Comparison of ENCODE assay signal across 10 cellular contexts in the genomic region with DNA sequence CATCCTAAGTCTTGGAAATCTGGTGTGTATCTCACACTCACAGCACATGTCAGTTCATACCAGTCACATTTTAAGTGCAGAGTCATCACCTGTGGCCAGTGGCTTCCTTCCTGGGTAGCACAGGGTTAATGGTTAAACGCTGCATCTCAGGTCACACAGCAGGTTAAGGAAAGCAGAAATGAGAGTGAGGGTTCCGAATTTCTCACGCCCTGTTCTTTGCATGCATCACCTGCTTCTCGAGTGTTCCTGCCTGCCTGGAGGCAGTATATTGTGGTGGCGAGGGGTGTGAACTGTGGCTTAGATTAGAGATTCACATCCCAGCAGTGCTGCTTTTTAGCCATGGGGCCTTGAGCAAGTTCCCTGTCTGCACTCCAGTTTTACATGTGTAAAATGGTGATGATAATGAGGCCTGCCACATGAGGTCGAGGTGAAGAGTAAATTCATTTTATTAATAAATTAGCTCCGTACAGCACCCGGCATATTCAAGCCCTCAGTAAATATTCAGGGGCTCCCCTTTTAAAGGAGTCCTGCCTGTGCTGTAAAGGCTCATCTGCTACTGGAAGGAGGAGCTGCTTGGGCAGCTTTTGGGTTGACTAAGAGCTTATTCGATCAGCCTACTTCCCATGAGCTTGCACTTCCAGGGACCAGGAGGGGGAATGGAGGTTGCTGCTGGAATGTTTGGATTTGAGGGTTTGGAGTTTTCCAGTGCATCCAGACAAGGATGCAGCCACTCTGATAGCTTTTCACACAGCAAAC.
DNase-seq lines count a peak whose midpoint lies in the region; ATAC-seq, FAIRE-seq and TF ChIP-seq lines count a peak whose summit lies in the region.
"Had no signal": no experiment of that assay in that cellular context is flagged by ENCODE, and none has a peak within 500 bp of the region (broad histone marks: within the 10 kb centered on the region; RNA-seq: fewer than 3 reads in every experiment).

No MANE protein-coding gene starts in this region.

- H3K4me3 Mint-ChIP-seq in Calu3 (ENCODE audit: low read depth, unreplicated experiment) = no peak overlapping the region

- peak overlapping the region; percentile 59 for H3K27ac Mint-ChIP-seq in Calu3 (ENCODE audit: unreplicated experiment)

- ATAC-seq in GM19438 (IDR thresholded peaks at IDR 0.05; ENCODE audit: low read depth, unreplicated experiment) (peak; percentile 99), HG03159 (IDR thresholded peaks at IDR 0.05; ENCODE audit: unreplicated experiment) (peak; percentile 98), GM12878 (peak; percentile 97), gastroesophageal sphincter (no peak)

- H3K4me3 ChIP-seq in GM12878 (no peak overlapping the region), gastroesophageal sphincter (no peak overlapping the region)
- H3K4me3 ChIP-seq: SJSA1, testis had no signal

- H3K27me3 ChIP-seq in GM12878 (replicated peaks in 1 of 2; ENCODE audit: control insufficient read depth in 2 of 2, insufficient read depth in 2 of 2, low read length in 1 of 2) (no peaks in the 10 kb centered on the region), gastroesophageal sphincter (no peaks in the 10 kb centered on the region)
- H3K27me3 ChIP-seq: SJSA1, testis had no signal

- TF ChIP-seq RAD21 in GM12878 (IDR thresholded peaks at IDR 0.05; ENCODE audit: insufficient read depth, low read depth, low read length) = peak; percentile 23; the same call in 1 of the 2 replicates

- H3K36me3 ChIP-seq in GM12878 (ENCODE audit: control insufficient read depth in 2 of 2, insufficient read depth in 2 of 2, low read length in 1 of 2) (peaks cover 9 to 14% of the 10 kb centered on the region in 2 experiments; a peak in 3 of 4 replicates), gastroesophageal sphincter (peaks cover 0 to 59% of the 10 kb centered on the region in 2 donors)

- H3K9me3 Mint-ChIP-seq in Calu3 (ENCODE audit: low read depth, unreplicated experiment) = no peaks in the 10 kb centered on the region

- H3K79me2 ChIP-seq in GM12878 (ENCODE audit: control insufficient read depth, insufficient read depth, low read length) = no peaks in the 10 kb centered on the region

- POLR2A ChIA-PET in GM12878 (lab: Charles Lee) = interaction anchor here (0.6 to 1.9 kb wide), 3 partner anchors 140 to 193 kb away, joined by 3 to 9 read pairs (median 3); a partner anchor contains a TSS

- CTCF ChIA-PET in Calu3 (lab: Charles Lee) (no interaction called here), GM12878 (lab: Yijun Ruan, JAX) (interaction anchor here (0.8 to 2.0 kb wide), 5 partner anchors 20 to 312 kb away, joined by 4 to 13 read pairs (median 5); a partner anchor contains a TSS)

- peak; percentile 100 for FAIRE-seq in GM12878 (lab: Jason Lieb, UNC)

- peak overlapping the region; percentile 72 for H2AFZ ChIP-seq in GM12878 (ENCODE audit: control insufficient read depth, low read depth, low read length)

- peaks cover 6% of the 10 kb centered on the region for H3K9me3 ChIP-seq in GM12878 (replicated peaks; ENCODE audit: control insufficient read depth, insufficient read depth, low read length)
- no peaks in the 10 kb centered on the region for H3K9me3 ChIP-seq in gastroesophageal sphincter
- H3K9me3 ChIP-seq: SJSA1, testis had no signal

- TF ChIP-seq POLR2A in GM12878 (IDR thresholded peaks at IDR 0.05; ENCODE audit: low read depth, low read length) = no peak
- TF ChIP-seq POLR2A in gastroesophageal sphincter (IDR thresholded peaks at IDR 0.05) = no peak

- H4K20me1 ChIP-seq in GM12878 (ENCODE audit: control insufficient read depth, insufficient read depth) = no peaks in the 10 kb centered on the region

- peak overlapping the region; percentile 72 for H3K9ac ChIP-seq in GM12878 (ENCODE audit: control insufficient read depth, insufficient read depth, low read length)

- H3K4me1 ChIP-seq in GM12878 (ENCODE audit: control insufficient read depth, insufficient read depth, low read length) (peaks cover 16% of the 10 kb centered on the region), gastroesophageal sphincter (no peaks in the 10 kb centered on the region)

- H3K36me3 Mint-ChIP-seq in Calu3 (ENCODE audit: insufficient read depth, unreplicated experiment) = no peaks in the 10 kb centered on the region

- WGBS in GM12878 (ENCODE audit: insufficient coverage, insufficient replicate concordance, low lambda C conversion rate, missing lambda C conversion rate) = under 1% methylated on average over 9 of the region's 9 CpGs
- WGBS in gastroesophageal sphincter (ENCODE audit: low coverage in 1 of 2), 2 donors = 62 to 76% methylated on average over 5 to 6 of the region's 9 CpGs

- no peak for DNase-seq in Calu3
- peak; percentile 99 for DNase-seq in GM12878 (ENCODE audit: low read depth, low spot score)
- DNase-seq in SW480 (ENCODE audit: low spot score) = no peak
- no peak for DNase-seq in HT-29 (ENCODE audit: low spot score)
- no peak for DNase-seq in middle frontal gyrus (ENCODE audit: extremely low spot score, low spot score)

- H3K27ac ChIP-seq in GM12878 (ENCODE audit: control insufficient read depth, insufficient read depth) = peak overlapping the region; percentile 95
- H3K27ac ChIP-seq in gastroesophageal sphincter = no peak overlapping the region
- H3K27ac ChIP-seq: SJSA1 had no signal

- RAD21 ChIA-PET in GM12878 (lab: Charles Lee; ENCODE audit: unreplicated experiment) = interaction anchor here (0.7 to 3.6 kb wide), 18 partner anchors 18 to 195 kb away, joined by 3 to 25 read pairs (median 4); a partner anchor contains a TSS

- SMC1A ChIA-PET in GM12878 (lab: Charles Lee; ENCODE audit: uncharacterized antibody, unreplicated experiment) = interaction anchor here (0.8 to 3.3 kb wide), 20 partner anchors 9 to 326 kb away, joined by 3 to 24 read pairs (median 4); no protein-coding TSS in a partner anchor

- TF ChIP-seq CTCF in Calu3 (IDR thresholded peaks at IDR 0.05; ENCODE audit: unreplicated experiment) = no peak
- TF ChIP-seq CTCF in GM12878 (IDR thresholded peaks at IDR 0.05 in 2 of 3, conservative IDR thresholded peaks at IDR 0.05 in 1 of 3; ENCODE audit: control insufficient read depth in 2 of 3, extremely low read depth in 1 of 3, insufficient read depth in 1 of 3, low read depth in 3 of 3, low read length in 3 of 3) = no peak
- TF ChIP-seq CTCF in gastroesophageal sphincter (IDR thresholded peaks at IDR 0.05) = no peak

- peaks cover 44% of the 10 kb centered on the region for H3K4me1 Mint-ChIP-seq in Calu3 (ENCODE audit: low read depth, unreplicated experiment)

- H3K27me3 Mint-ChIP-seq in Calu3 (ENCODE audit: unreplicated experiment) = no peaks in the 10 kb centered on the region

- intact Hi-C loops in Calu3 (cut with micrococcal nuclease; ENCODE audit: unreplicated experiment) (no loop called here), GM12878 (cut with micrococcal nuclease; ENCODE audit: unreplicated experiment) (loop anchor here (1.0 to 5.0 kb wide), 5 partner anchors 17 to 194 kb away; a partner anchor contains a TSS)

- H3K4me2 ChIP-seq in GM12878 (ENCODE audit: control insufficient read depth, insufficient read depth) = peak overlapping the region; percentile 34

- peak; percentile 83 to 90 for TF ChIP-seq EP300 in GM12878 (IDR thresholded peaks at IDR 0.05; ENCODE audit: borderline replicate concordance in 1 of 2, control insufficient read depth in 1 of 2, low read depth in 2 of 2, low read length in 2 of 2)
- no peak for TF ChIP-seq EP300 in gastroesophageal sphincter (IDR thresholded peaks at IDR 0.05)

- in situ Hi-C loops in GM12878 (cut with MboI) = no loop called here

- BruUV-seq in Calu3 (replicated peaks; lab: Mats Ljungman, UMichigan) = no TSS peak
- BruUV-seq in GM12878 (replicated peaks; lab: Mats Ljungman, UMichigan) = no TSS peak

TF ChIP-seq in GM12878, 131 proteins besides CTCF, POLR2A, EP300 and RAD21 (continues in another document):
- no peak for TF ChIP-seq POLR2AphosphoS2 (IDR thresholded peaks at IDR 0.05; ENCODE audit: low read depth, low read length)
- TF ChIP-seq ZNF622 (IDR thresholded peaks at IDR 0.05) = no peak
- TF ChIP-seq, protein P1, sequence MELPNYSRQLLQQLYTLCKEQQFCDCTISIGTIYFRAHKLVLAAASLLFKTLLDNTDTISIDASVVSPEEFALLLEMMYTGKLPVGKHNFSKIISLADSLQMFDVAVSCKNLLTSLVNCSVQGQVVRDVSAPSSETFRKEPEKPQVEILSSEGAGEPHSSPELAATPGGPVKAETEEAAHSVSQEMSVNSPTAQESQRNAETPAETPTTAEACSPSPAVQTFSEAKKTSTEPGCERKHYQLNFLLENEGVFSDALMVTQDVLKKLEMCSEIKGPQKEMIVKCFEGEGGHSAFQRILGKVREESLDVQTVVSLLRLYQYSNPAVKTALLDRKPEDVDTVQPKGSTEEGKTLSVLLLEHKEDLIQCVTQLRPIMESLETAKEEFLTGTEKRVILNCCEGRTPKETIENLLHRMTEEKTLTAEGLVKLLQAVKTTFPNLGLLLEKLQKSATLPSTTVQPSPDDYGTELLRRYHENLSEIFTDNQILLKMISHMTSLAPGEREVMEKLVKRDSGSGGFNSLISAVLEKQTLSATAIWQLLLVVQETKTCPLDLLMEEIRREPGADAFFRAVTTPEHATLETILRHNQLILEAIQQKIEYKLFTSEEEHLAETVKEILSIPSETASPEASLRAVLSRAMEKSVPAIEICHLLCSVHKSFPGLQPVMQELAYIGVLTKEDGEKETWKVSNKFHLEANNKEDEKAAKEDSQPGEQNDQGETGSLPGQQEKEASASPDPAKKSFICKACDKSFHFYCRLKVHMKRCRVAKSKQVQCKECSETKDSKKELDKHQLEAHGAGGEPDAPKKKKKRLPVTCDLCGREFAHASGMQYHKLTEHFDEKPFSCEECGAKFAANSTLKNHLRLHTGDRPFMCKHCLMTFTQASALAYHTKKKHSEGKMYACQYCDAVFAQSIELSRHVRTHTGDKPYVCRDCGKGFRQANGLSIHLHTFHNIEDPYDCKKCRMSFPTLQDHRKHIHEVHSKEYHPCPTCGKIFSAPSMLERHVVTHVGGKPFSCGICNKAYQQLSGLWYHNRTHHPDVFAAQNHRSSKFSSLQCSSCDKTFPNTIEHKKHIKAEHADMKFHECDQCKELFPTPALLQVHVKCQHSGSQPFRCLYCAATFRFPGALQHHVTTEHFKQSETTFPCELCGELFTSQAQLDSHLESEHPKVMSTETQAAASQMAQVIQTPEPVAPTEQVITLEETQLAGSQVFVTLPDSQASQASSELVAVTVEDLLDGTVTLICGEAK (IDR thresholded peaks at IDR 0.05; ENCODE audit: borderline replicate concordance) = no peak; the same call in 1 of the 2 replicates
- peak; percentile 98 for TF ChIP-seq PAX5 (IDR thresholded peaks at IDR 0.05; ENCODE audit: borderline replicate concordance, low read depth, low read length)
- TF ChIP-seq BACH1 (IDR thresholded peaks at IDR 0.05; ENCODE audit: borderline replicate concordance) = peak; percentile 98
